In genomic region chr6:38739532-38739931, GRCh38 we compare ENCODE assay signal across 2 cellular contexts.
TF ChIP-seq lines count a peak whose summit lies in the region.

No MANE protein-coding gene starts in this region.

TF ChIP-seq in IMR-90, 13 proteins besides CTCF, POLR2A, EP300 and RAD21 (continued from another document):
- TF ChIP-seq, protein P1, sequence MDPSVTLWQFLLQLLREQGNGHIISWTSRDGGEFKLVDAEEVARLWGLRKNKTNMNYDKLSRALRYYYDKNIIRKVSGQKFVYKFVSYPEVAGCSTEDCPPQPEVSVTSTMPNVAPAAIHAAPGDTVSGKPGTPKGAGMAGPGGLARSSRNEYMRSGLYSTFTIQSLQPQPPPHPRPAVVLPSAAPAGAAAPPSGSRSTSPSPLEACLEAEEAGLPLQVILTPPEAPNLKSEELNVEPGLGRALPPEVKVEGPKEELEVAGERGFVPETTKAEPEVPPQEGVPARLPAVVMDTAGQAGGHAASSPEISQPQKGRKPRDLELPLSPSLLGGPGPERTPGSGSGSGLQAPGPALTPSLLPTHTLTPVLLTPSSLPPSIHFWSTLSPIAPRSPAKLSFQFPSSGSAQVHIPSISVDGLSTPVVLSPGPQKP (IDR thresholded peaks at IDR 0.05; ENCODE audit: borderline replicate concordance, low read depth, low read length), result no peak
- TF ChIP-seq MAZ (IDR thresholded peaks at IDR 0.05; ENCODE audit: borderline replicate concordance, low read depth, low read length) (no peak), RFX5 (IDR thresholded peaks at IDR 0.05; ENCODE audit: low read depth, low read length) (no peak), CEBPB (IDR thresholded peaks at IDR 0.05; ENCODE audit: low read depth, low read length) (no peak), MAFK (IDR thresholded peaks at IDR 0.05; ENCODE audit: low read depth, low read length) (no peak), NFE2L2 (IDR thresholded peaks at IDR 0.05; ENCODE audit: low read depth, low read length) (no peak), FOS (IDR thresholded peaks at IDR 0.05; ENCODE audit: low read depth, low read length) (no peak), MXI1 (IDR thresholded peaks at IDR 0.05; ENCODE audit: borderline replicate concordance, low read depth, low read length) (no peak)

TF ChIP-seq in neural cell, 6 proteins besides CTCF, POLR2A, EP300 and RAD21:
- TF ChIP-seq, protein P2, sequence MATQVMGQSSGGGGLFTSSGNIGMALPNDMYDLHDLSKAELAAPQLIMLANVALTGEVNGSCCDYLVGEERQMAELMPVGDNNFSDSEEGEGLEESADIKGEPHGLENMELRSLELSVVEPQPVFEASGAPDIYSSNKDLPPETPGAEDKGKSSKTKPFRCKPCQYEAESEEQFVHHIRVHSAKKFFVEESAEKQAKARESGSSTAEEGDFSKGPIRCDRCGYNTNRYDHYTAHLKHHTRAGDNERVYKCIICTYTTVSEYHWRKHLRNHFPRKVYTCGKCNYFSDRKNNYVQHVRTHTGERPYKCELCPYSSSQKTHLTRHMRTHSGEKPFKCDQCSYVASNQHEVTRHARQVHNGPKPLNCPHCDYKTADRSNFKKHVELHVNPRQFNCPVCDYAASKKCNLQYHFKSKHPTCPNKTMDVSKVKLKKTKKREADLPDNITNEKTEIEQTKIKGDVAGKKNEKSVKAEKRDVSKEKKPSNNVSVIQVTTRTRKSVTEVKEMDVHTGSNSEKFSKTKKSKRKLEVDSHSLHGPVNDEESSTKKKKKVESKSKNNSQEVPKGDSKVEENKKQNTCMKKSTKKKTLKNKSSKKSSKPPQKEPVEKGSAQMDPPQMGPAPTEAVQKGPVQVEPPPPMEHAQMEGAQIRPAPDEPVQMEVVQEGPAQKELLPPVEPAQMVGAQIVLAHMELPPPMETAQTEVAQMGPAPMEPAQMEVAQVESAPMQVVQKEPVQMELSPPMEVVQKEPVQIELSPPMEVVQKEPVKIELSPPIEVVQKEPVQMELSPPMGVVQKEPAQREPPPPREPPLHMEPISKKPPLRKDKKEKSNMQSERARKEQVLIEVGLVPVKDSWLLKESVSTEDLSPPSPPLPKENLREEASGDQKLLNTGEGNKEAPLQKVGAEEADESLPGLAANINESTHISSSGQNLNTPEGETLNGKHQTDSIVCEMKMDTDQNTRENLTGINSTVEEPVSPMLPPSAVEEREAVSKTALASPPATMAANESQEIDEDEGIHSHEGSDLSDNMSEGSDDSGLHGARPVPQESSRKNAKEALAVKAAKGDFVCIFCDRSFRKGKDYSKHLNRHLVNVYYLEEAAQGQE (IDR thresholded peaks at IDR 0.05; ENCODE audit: borderline replicate concordance), result no peak
- no peak for TF ChIP-seq EZH2 (IDR thresholded peaks at IDR 0.05; ENCODE audit: borderline replicate concordance, insufficient read depth, low read length, poor library complexity, severe bottlenecking)
- TF ChIP-seq POLR2AphosphoS5 (IDR thresholded peaks at IDR 0.05), result no peak
- TF ChIP-seq SMC3 (conservative IDR thresholded peaks at IDR 0.05; ENCODE audit: poor library complexity), result no peak
- TF ChIP-seq TAF1 (IDR thresholded peaks at IDR 0.05; ENCODE audit: low read depth), result no peak
- no peak for TF ChIP-seq MXI1 (conservative IDR thresholded peaks at IDR 0.05; ENCODE audit: poor library complexity, severe bottlenecking)
TF ChIP-seq in neural cell: peak in this region for 0.
